Comparison of ENCODE assay signal across 8 cellular contexts in genomic region chr1:27233677-27234053, GRCh38. TPM values are rescaled to one million over a fixed set of nuclear protein-coding genes. Genes with fewer than 3 reads are reported as not detected.
DNase-seq lines count a peak whose midpoint lies in the region; ATAC-seq lines count a peak whose summit lies in the region.

No MANE protein-coding gene starts in this region.

- H3K4me3 ChIP-seq in SJCRH30 = peak overlapping the region; percentile 60
- peak overlapping the region; percentile 41 for H3K4me3 ChIP-seq in effector memory CD4-positive, alpha-beta T cell (ENCODE audit: insufficient read depth, low read depth, low read length, poor library complexity, severe bottlenecking)
- H3K4me3 ChIP-seq in neuron (ENCODE audit: low read length) = peak overlapping the region; percentile 33

- no peak for ATAC-seq in HG03460 (IDR thresholded peaks at IDR 0.05; ENCODE audit: unreplicated experiment)

- DNase-seq in NCI-H1092 treated with DMSO at 0.1 percent for 48 hours (lab: John Stamatoyannopoulos, UW) = peak; percentile 8
- no peak for DNase-seq in NCI-H1092 (lab: John Stamatoyannopoulos, UW)
- DNase-seq in SJCRH30 = peak in 1 of 2 experiments; percentile 17
- no peak for DNase-seq in effector memory CD4-positive, alpha-beta T cell
- DNase-seq in NCI-H1048 (lab: John Stamatoyannopoulos, UW) = no peak
- DNase-seq in SIG-M5 treated with dmso at 0.1 percent for 504 hours (lab: John Stamatoyannopoulos, UW; ENCODE audit: unreplicated experiment) = no peak

- H3K36me3 ChIP-seq in SJCRH30 (no peaks in the 10 kb centered on the region), neuron (ENCODE audit: insufficient read depth, low read length) (no peaks in the 10 kb centered on the region)
- H3K36me3 ChIP-seq in effector memory CD4-positive, alpha-beta T cell (ENCODE audit: control insufficient read depth, insufficient read depth, low read length) = no peaks in the 10 kb centered on the region

- no peak overlapping the region for H3K27ac ChIP-seq in SJCRH30
- peak overlapping the region; percentile 53 for H3K27ac ChIP-seq in effector memory CD4-positive, alpha-beta T cell (ENCODE audit: insufficient read depth, low read length, poor library complexity, severe bottlenecking)

- no peaks in the 10 kb centered on the region for H3K9me3 ChIP-seq in SJCRH30 (replicated peaks)
- no peaks in the 10 kb centered on the region for H3K9me3 ChIP-seq in effector memory CD4-positive, alpha-beta T cell (ENCODE audit: control insufficient read depth, low read length)
- H3K9me3 ChIP-seq in neuron (ENCODE audit: low read length) = no peaks in the 10 kb centered on the region

- peak overlapping the region; percentile 68 for H2AFZ ChIP-seq in neuron (ENCODE audit: low read depth, low read length)

- H3K4me1 ChIP-seq in SJCRH30 (peaks cover 9% of the 10 kb centered on the region; the same call in 1 of the 2 replicates), neuron (ENCODE audit: insufficient read depth, low read length) (peaks cover 10% of the 10 kb centered on the region)
- peaks cover 16% of the 10 kb centered on the region for H3K4me1 ChIP-seq in effector memory CD4-positive, alpha-beta T cell (ENCODE audit: control insufficient read depth, insufficient read depth, low read length, poor library complexity, severe bottlenecking)

- no peaks in the 10 kb centered on the region for H3K27me3 ChIP-seq in SJCRH30
- no peaks in the 10 kb centered on the region for H3K27me3 ChIP-seq in effector memory CD4-positive, alpha-beta T cell (replicated peaks; ENCODE audit: control insufficient read depth, insufficient read depth, low read length, poor library complexity, severe bottlenecking)
- no peaks in the 10 kb centered on the region for H3K27me3 ChIP-seq in neuron (ENCODE audit: insufficient read depth, low read length)

RNA-seq across cellular contexts. Expression of gene WDTC1, which starts 0.8 kb away (rescaled TPM):
- 15.1 and 16.2 TPM in 2 replicates for total RNA-seq in SJCRH30 (2014; rRNA removed; shearing (Covaris generic))
